1 cellular context compared by ENCODE assay signal in the genomic region with DNA sequence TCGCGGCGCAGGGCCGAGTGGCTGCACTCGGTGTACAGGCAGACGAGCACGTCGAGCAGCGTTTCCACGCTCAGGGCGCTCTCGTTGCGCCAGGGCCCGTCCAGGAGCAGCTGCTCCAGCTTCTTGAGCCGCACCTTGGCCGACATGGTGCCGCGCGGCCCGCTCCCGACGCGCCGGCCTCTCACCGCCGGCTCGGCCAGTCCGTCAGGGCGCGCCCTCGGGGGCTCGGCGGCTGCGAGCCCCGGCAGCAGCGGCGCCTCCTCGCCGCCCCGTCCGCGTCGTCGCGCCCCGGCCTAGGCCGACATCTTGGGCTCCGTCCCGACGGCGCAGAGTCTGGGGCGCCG.
A peak's percentile ranks its signal among the peaks of the same experiment; 100 is the strongest.
TF ChIP-seq lines count a peak whose summit lies in the region.

No MANE protein-coding gene starts in this region.

TF ChIP-seq in K562, 482 proteins besides CTCF, POLR2A, EP300 and RAD21:
- 0 out of 2 replicates have a peak, but pooled peaks have one; percentile 64 for TF ChIP-seq SMAD4 (CRISPR knock-in tag; conservative IDR thresholded peaks at IDR 0.05)
- no peak for TF ChIP-seq EWSR1 (IDR thresholded peaks at IDR 0.05; ENCODE audit: borderline replicate concordance, low read depth, partially characterized antibody)
- peak in 1 of 3 experiments; percentile 49 for TF ChIP-seq YY1 (IDR thresholded peaks at IDR 0.05; ENCODE audit: borderline replicate concordance in 1 of 3, control insufficient read depth in 1 of 3, extremely low read depth in 1 of 3, insufficient read depth in 3 of 3, insufficient read length in 1 of 3, insufficient replicate concordance in 2 of 3, low read depth in 1 of 3, low read length in 2 of 3)
- TF ChIP-seq, protein P1, sequence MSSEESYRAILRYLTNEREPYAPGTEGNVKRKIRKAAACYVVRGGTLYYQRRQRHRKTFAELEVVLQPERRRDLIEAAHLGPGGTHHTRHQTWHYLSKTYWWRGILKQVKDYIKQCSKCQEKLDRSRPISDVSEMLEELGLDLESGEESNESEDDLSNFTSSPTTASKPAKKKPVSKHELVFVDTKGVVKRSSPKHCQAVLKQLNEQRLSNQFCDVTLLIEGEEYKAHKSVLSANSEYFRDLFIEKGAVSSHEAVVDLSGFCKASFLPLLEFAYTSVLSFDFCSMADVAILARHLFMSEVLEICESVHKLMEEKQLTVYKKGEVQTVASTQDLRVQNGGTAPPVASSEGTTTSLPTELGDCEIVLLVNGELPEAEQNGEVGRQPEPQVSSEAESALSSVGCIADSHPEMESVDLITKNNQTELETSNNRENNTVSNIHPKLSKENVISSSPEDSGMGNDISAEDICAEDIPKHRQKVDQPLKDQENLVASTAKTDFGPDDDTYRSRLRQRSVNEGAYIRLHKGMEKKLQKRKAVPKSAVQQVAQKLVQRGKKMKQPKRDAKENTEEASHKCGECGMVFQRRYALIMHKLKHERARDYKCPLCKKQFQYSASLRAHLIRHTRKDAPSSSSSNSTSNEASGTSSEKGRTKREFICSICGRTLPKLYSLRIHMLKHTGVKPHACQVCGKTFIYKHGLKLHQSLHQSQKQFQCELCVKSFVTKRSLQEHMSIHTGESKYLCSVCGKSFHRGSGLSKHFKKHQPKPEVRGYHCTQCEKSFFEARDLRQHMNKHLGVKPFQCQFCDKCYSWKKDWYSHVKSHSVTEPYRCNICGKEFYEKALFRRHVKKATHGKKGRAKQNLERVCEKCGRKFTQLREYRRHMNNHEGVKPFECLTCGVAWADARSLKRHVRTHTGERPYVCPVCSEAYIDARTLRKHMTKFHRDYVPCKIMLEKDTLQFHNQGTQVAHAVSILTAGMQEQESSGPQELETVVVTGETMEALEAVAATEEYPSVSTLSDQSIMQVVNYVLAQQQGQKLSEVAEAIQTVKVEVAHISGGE (CRISPR knock-in tag; IDR thresholded peaks at IDR 0.05) = no peak
- TF ChIP-seq POLR2G (IDR thresholded peaks at IDR 0.05; ENCODE audit: low read depth, low read length) = 0 out of 2 replicates have a peak, but pooled peaks have one; percentile 19
- TF ChIP-seq PHF8 (IDR thresholded peaks at IDR 0.05; ENCODE audit: borderline replicate concordance, low read length) = peak; percentile 48; the same call in 1 of the 2 replicates
- TF ChIP-seq SAFB (IDR thresholded peaks at IDR 0.05; ENCODE audit: borderline replicate concordance, low read depth, low read length) = peak; percentile 53; the same call in 1 of the 2 replicates
- peak; percentile 7; the same call in 1 of the 2 replicates for TF ChIP-seq RB1 (IDR thresholded peaks at IDR 0.05; ENCODE audit: low read depth)
- TF ChIP-seq RBBP5 (IDR thresholded peaks at IDR 0.05; ENCODE audit: borderline replicate concordance, insufficient read depth, low read length, poor library complexity, severe bottlenecking) = peak; percentile 63
- TF ChIP-seq, protein P2, sequence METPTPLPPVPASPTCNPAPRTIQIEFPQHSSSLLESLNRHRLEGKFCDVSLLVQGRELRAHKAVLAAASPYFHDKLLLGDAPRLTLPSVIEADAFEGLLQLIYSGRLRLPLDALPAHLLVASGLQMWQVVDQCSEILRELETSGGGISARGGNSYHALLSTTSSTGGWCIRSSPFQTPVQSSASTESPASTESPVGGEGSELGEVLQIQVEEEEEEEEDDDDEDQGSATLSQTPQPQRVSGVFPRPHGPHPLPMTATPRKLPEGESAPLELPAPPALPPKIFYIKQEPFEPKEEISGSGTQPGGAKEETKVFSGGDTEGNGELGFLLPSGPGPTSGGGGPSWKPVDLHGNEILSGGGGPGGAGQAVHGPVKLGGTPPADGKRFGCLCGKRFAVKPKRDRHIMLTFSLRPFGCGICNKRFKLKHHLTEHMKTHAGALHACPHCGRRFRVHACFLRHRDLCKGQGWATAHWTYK (CRISPR knock-in tag; IDR thresholded peaks at IDR 0.05) = no peak
- TF ChIP-seq HEY1 (CRISPR knock-in tag; IDR thresholded peaks at IDR 0.05; ENCODE audit: borderline replicate concordance) = no peak
- TF ChIP-seq CXXC5 (CRISPR knock-in tag; IDR thresholded peaks at IDR 0.05) = 0 out of 2 replicates have a peak, but pooled peaks have one; percentile 39
- TF ChIP-seq NR2F6 (CRISPR knock-in tag; IDR thresholded peaks at IDR 0.05) = no peak
- TF ChIP-seq RBFOX2 (IDR thresholded peaks at IDR 0.05; ENCODE audit: low read depth, low read length) = 0 out of 2 replicates have a peak, but pooled peaks have one; percentile 27
- no peak for TF ChIP-seq CEBPG (CRISPR knock-in tag; IDR thresholded peaks at IDR 0.05)
- TF ChIP-seq CEBPG (tag; conservative IDR thresholded peaks at IDR 0.05 in 1 of 2, IDR thresholded peaks at IDR 0.05 in 1 of 2) = no peak
- TF ChIP-seq ZFX (CRISPR knock-in tag; IDR thresholded peaks at IDR 0.05) = peak; percentile 60
